ENCODE assay signal across 9 cellular contexts in genomic region chr7:41643616-41644015, GRCh38. TPM values are rescaled to one million over a fixed set of nuclear protein-coding genes. Genes with fewer than 3 reads are reported as not detected.
"Had no signal": no experiment of that assay in that cellular context is flagged by ENCODE, and none has a peak within 500 bp of the region (broad histone marks: within the 10 kb centered on the region; RNA-seq: fewer than 3 reads in every experiment).

No MANE protein-coding gene starts in this region.

- H3K27ac ChIP-seq: HL-60 had no signal

- H3K4me3 ChIP-seq: K562 had no signal

- H3K4me1 Mint-ChIP-seq: IgD-negative memory B cell had no signal

- ATAC-seq: HepG2, K562 had no signal

- H3K27me3 Mint-ChIP-seq: IgD-negative memory B cell had no signal

- H3K36me3 Mint-ChIP-seq: IgD-negative memory B cell had no signal

- H3K4me3 Mint-ChIP-seq: IgD-negative memory B cell had no signal

- H3K27ac Mint-ChIP-seq: IgD-negative memory B cell had no signal

- FAIRE-seq: HepG2, HTR-8/SVneo, K562 had no signal

- DNase-seq: IMR-90, KBM-7, KG1 had no signal

RNA-seq across cellular contexts. Expression of gene INHBA, which starts 59.3 kb away (rescaled TPM):
- total RNA-seq: HepG2, HT-29 had no signal
- polyA plus RNA-seq: HepG2, IgD-negative memory B cell, K562 had no signal
